21 cellular contexts compared by ENCODE assay signal in genomic region chr18:44880170-44880569, GRCh38.
DNase-seq lines count a peak whose midpoint lies in the region; TF ChIP-seq lines count a peak whose summit lies in the region.
"Had no signal": no experiment of that assay in that cellular context is flagged by ENCODE, and none has a peak within 500 bp of the region (broad histone marks: within the 10 kb centered on the region; RNA-seq: fewer than 3 reads in every experiment).

No MANE protein-coding gene starts in this region.

- H3K9me3 Mint-ChIP-seq in endothelial cell (ENCODE audit: unreplicated experiment) (no peaks in the 10 kb centered on the region), nephron (no peaks in the 10 kb centered on the region)

- H3K36me3 Mint-ChIP-seq in endothelial cell (ENCODE audit: low read depth, unreplicated experiment) (peaks cover 26% of the 10 kb centered on the region), nephron (ENCODE audit: low read depth) (peaks cover 45% of the 10 kb centered on the region)

- no peak for TF ChIP-seq CTCF in endothelial cell (IDR thresholded peaks at IDR 0.05; ENCODE audit: unreplicated experiment)
- TF ChIP-seq CTCF in nephron (IDR thresholded peaks at IDR 0.05; ENCODE audit: unreplicated experiment in 3 of 3) = no peak
- TF ChIP-seq CTCF in ascending aorta (IDR thresholded peaks at IDR 0.05) = no peak

- H3K27me3 Mint-ChIP-seq in endothelial cell (ENCODE audit: unreplicated experiment) (peaks cover 5% of the 10 kb centered on the region), nephron (ENCODE audit: low read depth) (no peaks in the 10 kb centered on the region)
- H3K27me3 Mint-ChIP-seq: B cell had no signal

- no peak overlapping the region for H3K4me3 ChIP-seq in ascending aorta
- H3K4me3 ChIP-seq: K562 had no signal

- H3K4me3 Mint-ChIP-seq in endothelial cell (ENCODE audit: unreplicated experiment) (peak overlapping the region; percentile 47), nephron (no peak overlapping the region)
- H3K4me3 Mint-ChIP-seq: B cell, HFFc6 had no signal

- no peaks in the 10 kb centered on the region for H3K36me3 ChIP-seq in ascending aorta

- H3K9me3 ChIP-seq in ascending aorta = no peaks in the 10 kb centered on the region

- peak overlapping the region; percentile 54 for H3K27ac Mint-ChIP-seq in endothelial cell (ENCODE audit: unreplicated experiment)
- H3K27ac Mint-ChIP-seq in nephron = peak overlapping the region in 2 of 3 experiments; percentile 28 to 48
- H3K27ac Mint-ChIP-seq: B cell, HFFc6 had no signal

- no peaks in the 10 kb centered on the region for H3K4me1 ChIP-seq in ascending aorta

- H3K27ac ChIP-seq in ascending aorta = no peak overlapping the region
- H3K27ac ChIP-seq: 22Rv1, RWPE1 had no signal

- intact Hi-C loops in ascending aorta (cut with DNase I) = no loop called here

- H3K4me1 Mint-ChIP-seq in endothelial cell (ENCODE audit: unreplicated experiment) (peaks cover 27% of the 10 kb centered on the region), nephron (peaks cover 74% of the 10 kb centered on the region)

- in situ Hi-C loops in KBM-7 (cut with MboI; ENCODE audit: low pct_unique_long_range_greater_than_20kb, low sequenced_read_pairs) = no loop called here

- DNase-seq in NCI-H1092 treated with DMSO at 0.1 percent for 48 hours (lab: John Stamatoyannopoulos, UW) = peak; percentile 36
- DNase-seq in NCI-H1092 (lab: John Stamatoyannopoulos, UW) = no peak
- DNase-seq in endothelial cell (ENCODE audit: low spot score) = no peak
- peak; percentile 65 for DNase-seq in superior temporal gyrus (ENCODE audit: extremely low spot score)
- DNase-seq in KBM-7 = no peak
- no peak for DNase-seq in DMS53 (lab: John Stamatoyannopoulos, UW)
- DNase-seq in ascending aorta (ENCODE audit: low spot score in 2 of 2) = no peak
- DNase-seq: COR-L47, DMS 273 treated with DMSO at 0.1 percent for 48 hours, H7, HFFc6, NCI-H1417 treated with DMSO at 0.1 percent for 48 hours, NCI-H1930, NCI-H446 treated with DMSO at 0.1 percent for 48 hours, NCI-H69, PC-3 had no signal

- H3K27me3 ChIP-seq in ascending aorta = no peaks in the 10 kb centered on the region

Comparison
In these comparisons a context has a peak if more than half of its experiments do, and no peak if none do; other contexts are left out.
1. DNase-seq: peak in NCI-H1092 treated with DMSO at 0.1 percent for 48 hours (single experiment) and superior temporal gyrus (single experiment); none in NCI-H1092 (single experiment), endothelial cell (single experiment), KBM-7 (single experiment), DMS53 (single experiment) and ascending aorta (0 of 2).